6 cellular contexts compared by ENCODE assay signal in genomic region chr12:109577311-109577710, GRCh38.
"Had no signal": no experiment of that assay in that cellular context is flagged by ENCODE, and none has a peak within 500 bp of the region (broad histone marks: within the 10 kb centered on the region; RNA-seq: fewer than 3 reads in every experiment).

No MANE protein-coding gene starts in this region.

- H3K27me3 Mint-ChIP-seq: IgD-negative memory B cell had no signal

- H3K27ac Mint-ChIP-seq: IgD-negative memory B cell had no signal

- H3K27ac ChIP-seq: GM23248 had no signal

- DNase-seq: GM23248, GOT3, H7, KG1 had no signal

- ATAC-seq: HCT116 had no signal

- H3K9me3 Mint-ChIP-seq: IgD-negative memory B cell had no signal
